In genomic region chr12:93636708-93637107, GRCh38 we compare ENCODE assay signal across 32 cellular contexts.
"Had no signal": no experiment of that assay in that cellular context is flagged by ENCODE, and none has a peak within 500 bp of the region (broad histone marks: within the 10 kb centered on the region; RNA-seq: fewer than 3 reads in every experiment).

No MANE protein-coding gene starts in this region.

- H3K4me1 ChIP-seq: body of pancreas, colonic mucosa, gastroesophageal sphincter had no signal

- H3K27ac ChIP-seq: adrenal gland, body of pancreas, colonic mucosa, epithelial cell of prostate, esophagus squamous epithelium, gastroesophageal sphincter had no signal

- ATAC-seq: activated CD4-positive, alpha-beta T cell treated with anti-CD3 and anti-CD28 coated beads for 36 hours; activated CD8-positive, alpha-beta memory T cell treated with anti-CD3 and anti-CD28 coated beads, Interleukin-2, amount 10 ng/mL, durations not matched to agents 7 days and 5 days; activated CD8-positive, alpha-beta T cell treated with anti-CD3 and anti-CD28 coated beads, Interleukin-2, amount 10 ng/mL, durations not matched to agents 7 days and 5 days; activated naive CD8-positive, alpha-beta T cell treated with anti-CD3 and anti-CD28 coated beads, Interleukin-2, amount 50 U/mL, for 24 hours; body of pancreas; gastroesophageal sphincter had no signal

- H3K27ac Mint-ChIP-seq: activated CD4-positive, alpha-beta memory T cell treated with anti-CD3 and anti-CD28 coated beads for 36 hours; activated CD4-positive, alpha-beta T cell treated with anti-CD3 and anti-CD28 coated beads for 36 hours; activated CD4-positive, alpha-beta T cell treated with anti-CD3 and anti-CD28 coated beads, Interleukin-2, amount 10 ng/mL, durations not matched to agents 24 days and 14 days; activated CD8-positive, alpha-beta memory T cell treated with anti-CD3 and anti-CD28 coated beads, Interleukin-2, amount 10 ng/mL, durations not matched to agents 7 days and 5 days; activated CD8-positive, alpha-beta T cell treated with anti-CD3 and anti-CD28 coated beads, Interleukin-2, amount 10 ng/mL, durations not matched to agents 7 days and 5 days; activated naive CD4-positive, alpha-beta T cell treated with anti-CD3 and anti-CD28 coated beads for 36 hours; activated naive CD4-positive, alpha-beta T cell treated with anti-CD3 and anti-CD28 coated beads, Interleukin-2, amount 50 U/mL, for 24 hours; activated naive CD8-positive, alpha-beta T cell treated with anti-CD3 and anti-CD28 coated beads for 36 hours; activated naive CD8-positive, alpha-beta T cell treated with anti-CD3 and anti-CD28 coated beads, Interleukin-2, amount 50 U/mL, for 24 hours; activated T-helper 1 cell treated with anti-CD3 and anti-CD28 coated beads, Interleukin-12 subunit alpha, Interleukin-12 subunit beta, Interleukin-2, Interleukin-4 antibody, amounts not matched to agents 30 ng/mL and 10 ng/mL and 1 ng/mL, durations not matched to agents 14 hours and 24 hours and 36 hours; activated T-helper 2 cell treated with anti-CD3 and anti-CD28 coated beads, Interferon-gamma antibody, Interleukin-2, Interleukin-4, amounts not matched to agents 10 μg/mL and 5 μg/mL and 100 μg/mL, durations not matched to agents 14 hours and 24 hours and 36 hours had no signal

- H3K4me1 Mint-ChIP-seq: activated CD4-positive, alpha-beta T cell treated with anti-CD3 and anti-CD28 coated beads for 36 hours; activated CD4-positive, alpha-beta T cell treated with anti-CD3 and anti-CD28 coated beads, Interleukin-2, amount 10 ng/mL, durations not matched to agents 24 days and 14 days; activated CD8-positive, alpha-beta memory T cell treated with anti-CD3 and anti-CD28 coated beads, Interleukin-2, amount 10 ng/mL, durations not matched to agents 7 days and 5 days; activated naive CD4-positive, alpha-beta T cell treated with anti-CD3 and anti-CD28 coated beads, Interleukin-2, amount 50 U/mL, for 24 hours; activated naive CD8-positive, alpha-beta T cell treated with anti-CD3 and anti-CD28 coated beads for 36 hours; activated naive CD8-positive, alpha-beta T cell treated with anti-CD3 and anti-CD28 coated beads, Interleukin-2, amount 50 U/mL, for 24 hours had no signal

- DNase-seq: activated CD4-positive, alpha-beta memory T cell treated with anti-CD3 and anti-CD28 coated beads for 36 hours; activated CD4-positive, alpha-beta T cell treated with anti-CD3 and anti-CD28 coated beads for 36 hours; activated CD4-positive, alpha-beta T cell treated with anti-CD3 and anti-CD28 coated beads, Interleukin-2, amount 10 ng/mL, durations not matched to agents 24 days and 14 days; activated CD4-positive, CD25-positive, alpha-beta regulatory T cell; activated CD4-positive, CD25-positive, alpha-beta regulatory T cell treated with anti-CD3 and anti-CD28 coated beads, Interleukin-2, amount 50 U/mL, for 72 hours; activated CD8-positive, alpha-beta memory T cell treated with anti-CD3 and anti-CD28 coated beads, Interleukin-2, amount 10 ng/mL, durations not matched to agents 7 days and 5 days; activated CD8-positive, alpha-beta memory T cell treated with anti-CD3 and anti-CD28 coated beads, Interleukin-2, amount 50 U/mL, for 4 hours; activated CD8-positive, alpha-beta T cell treated with anti-CD3 and anti-CD28 coated beads, Interleukin-2, amount 10 ng/mL, durations not matched to agents 7 days and 5 days; activated effector memory CD4-positive, alpha-beta T cell treated with anti-CD3 and anti-CD28 coated beads, Interleukin-2, amount 50 U/mL, for 16 hours; activated naive CD4-positive, alpha-beta T cell treated with anti-CD3 and anti-CD28 coated beads for 36 hours; activated naive CD8-positive, alpha-beta T cell treated with anti-CD3 and anti-CD28 coated beads for 36 hours; activated naive CD8-positive, alpha-beta T cell treated with anti-CD3 and anti-CD28 coated beads, Interleukin-2, amount 50 U/mL, for 24 hours; activated T-cell treated with anti-CD3 and anti-CD28 coated beads, Interleukin-2, amount 50 U/mL, for 1 hour; activated T-cell treated with anti-CD3 and anti-CD28 coated beads, Interleukin-2, amount 50 U/mL, for 48 hours; adrenal gland; amygdala; aorta; body of pancreas; caudate nucleus; cerebellar nuclear complex; colonic mucosa; effector CD8-positive, alpha-beta T cell; esophagus squamous epithelium; foreskin melanocyte; T-helper 2 cell had no signal

- H3K36me3 Mint-ChIP-seq: activated naive CD4-positive, alpha-beta T cell treated with anti-CD3 and anti-CD28 coated beads, Interleukin-2, amount 50 U/mL, for 24 hours; activated naive CD8-positive, alpha-beta T cell treated with anti-CD3 and anti-CD28 coated beads for 36 hours had no signal

- H3K4me3 Mint-ChIP-seq: activated CD4-positive, alpha-beta memory T cell treated with anti-CD3 and anti-CD28 coated beads for 36 hours; activated CD4-positive, alpha-beta T cell treated with anti-CD3 and anti-CD28 coated beads for 36 hours; activated CD4-positive, alpha-beta T cell treated with anti-CD3 and anti-CD28 coated beads, Interleukin-2, amount 10 ng/mL, durations not matched to agents 24 days and 14 days; activated CD8-positive, alpha-beta memory T cell treated with anti-CD3 and anti-CD28 coated beads, Interleukin-2, amount 10 ng/mL, durations not matched to agents 7 days and 5 days; activated CD8-positive, alpha-beta T cell treated with anti-CD3 and anti-CD28 coated beads, Interleukin-2, amount 10 ng/mL, durations not matched to agents 7 days and 5 days; activated naive CD4-positive, alpha-beta T cell treated with anti-CD3 and anti-CD28 coated beads for 36 hours; activated naive CD4-positive, alpha-beta T cell treated with anti-CD3 and anti-CD28 coated beads, Interleukin-2, amount 50 U/mL, for 24 hours; activated naive CD8-positive, alpha-beta T cell treated with anti-CD3 and anti-CD28 coated beads for 36 hours; activated naive CD8-positive, alpha-beta T cell treated with anti-CD3 and anti-CD28 coated beads, Interleukin-2, amount 50 U/mL, for 24 hours; activated T-helper 1 cell treated with anti-CD3 and anti-CD28 coated beads, Interleukin-12 subunit alpha, Interleukin-12 subunit beta, Interleukin-2, Interleukin-4 antibody, amounts not matched to agents 30 ng/mL and 10 ng/mL and 1 ng/mL, durations not matched to agents 14 hours and 24 hours and 36 hours had no signal

- H3K27me3 ChIP-seq: adrenal gland, body of pancreas, colonic mucosa, esophagus squamous epithelium, gastroesophageal sphincter had no signal

- H3K36me3 ChIP-seq: adrenal gland, colonic mucosa, esophagus squamous epithelium, gastroesophageal sphincter had no signal

- FAIRE-seq: endometrium, endothelial cell of umbilical vein had no signal

- H3K4me3 ChIP-seq: adrenal gland, body of pancreas, colonic mucosa, esophagus squamous epithelium, gastroesophageal sphincter had no signal

- H3K9me3 Mint-ChIP-seq: activated naive CD4-positive, alpha-beta T cell treated with anti-CD3 and anti-CD28 coated beads, Interleukin-2, amount 50 U/mL, for 24 hours had no signal

- H3K9me3 ChIP-seq: adrenal gland, colonic mucosa had no signal
